ENCODE assay signal across 11 cellular contexts in genomic region chr9:133342083-133342406, GRCh38. TPM values are rescaled to one million over a fixed set of nuclear protein-coding genes. Genes with fewer than 3 reads are reported as not detected.
DNase-seq lines count a peak whose midpoint lies in the region; ATAC-seq and TF ChIP-seq lines count a peak whose summit lies in the region.
"Had no signal": no experiment of that assay in that cellular context is flagged by ENCODE, and none has a peak within 500 bp of the region (broad histone marks: within the 10 kb centered on the region; RNA-seq: fewer than 3 reads in every experiment).

No MANE protein-coding gene starts in this region.

- H3K4me3 ChIP-seq in NB4 (ENCODE audit: low read depth, low read length): no peak overlapping the region
- no peak overlapping the region for H3K4me3 ChIP-seq in osteoblast (ENCODE audit: insufficient read depth, low read length)
- H3K4me3 ChIP-seq in Peyer's patch: no peak overlapping the region
- H3K4me3 ChIP-seq: tibial artery had no signal

- ATAC-seq in GM21515 (IDR thresholded peaks at IDR 0.05; ENCODE audit: unreplicated experiment): no peak

- no peak overlapping the region for H3K27ac Mint-ChIP-seq in activated CD4-positive, alpha-beta T cell treated with anti-CD3 and anti-CD28 coated beads, Interleukin-2, amount 10 ng/mL, durations not matched to agents 24 days and 14 days
- H3K27ac Mint-ChIP-seq in endothelial cell (ENCODE audit: unreplicated experiment): no peak overlapping the region

- no peak overlapping the region for H3K4me2 ChIP-seq in osteoblast (ENCODE audit: insufficient read depth, low read length)

- peak; percentile 60 for DNase-seq in activated CD4-positive, alpha-beta T cell treated with anti-CD3 and anti-CD28 coated beads, Interleukin-2, amount 10 ng/mL, durations not matched to agents 24 days and 14 days
- no peak for DNase-seq in activated CD4-positive, alpha-beta T cell treated with anti-CD3 and anti-CD28 coated beads for 1 hour
- DNase-seq in NB4 (ENCODE audit: low read depth) (no peak), endothelial cell (ENCODE audit: low spot score) (peak; percentile 41), osteoblast (ENCODE audit: insufficient read length, low spot score, missing footprints) (peak; percentile 65), hippocampal formation (lab: John Stamatoyannopoulos, UW) (no peak), Peyer's patch (no peak)
- DNase-seq: activated effector memory CD4-positive, alpha-beta T cell treated with Interleukin-2 at 50 U/mL for 16 hours; NCI-H146 had no signal

- H3K4me3 Mint-ChIP-seq in activated CD4-positive, alpha-beta T cell treated with anti-CD3 and anti-CD28 coated beads, Interleukin-2, amount 10 ng/mL, durations not matched to agents 24 days and 14 days: no peak overlapping the region
- no peak overlapping the region for H3K4me3 Mint-ChIP-seq in endothelial cell (ENCODE audit: unreplicated experiment)

- H3K9me3 ChIP-seq in osteoblast (ENCODE audit: low read depth, low read length): no peaks in the 10 kb centered on the region
- H3K9me3 ChIP-seq in Peyer's patch: no peaks in the 10 kb centered on the region
- H3K9me3 ChIP-seq: tibial artery had no signal

- H3K27ac ChIP-seq in osteoblast (ENCODE audit: low read depth, low read length) (no peak overlapping the region), Peyer's patch (peak overlapping the region in 1 of 4 donors; percentile 69)
- H3K27ac ChIP-seq: tibial artery had no signal

- H3K9me3 Mint-ChIP-seq in activated CD4-positive, alpha-beta T cell treated with anti-CD3 and anti-CD28 coated beads, Interleukin-2, amount 10 ng/mL, durations not matched to agents 24 days and 14 days: no peaks in the 10 kb centered on the region
- H3K9me3 Mint-ChIP-seq in endothelial cell (ENCODE audit: unreplicated experiment): no peaks in the 10 kb centered on the region

- peaks cover 16% of the 10 kb centered on the region for H4K20me1 ChIP-seq in osteoblast (ENCODE audit: insufficient read depth, low read length)

- H3K4me1 Mint-ChIP-seq in activated CD4-positive, alpha-beta T cell treated with anti-CD3 and anti-CD28 coated beads, Interleukin-2, amount 10 ng/mL, durations not matched to agents 24 days and 14 days: peaks cover 20% of the 10 kb centered on the region
- H3K4me1 Mint-ChIP-seq in endothelial cell (ENCODE audit: unreplicated experiment): peaks cover 10% of the 10 kb centered on the region

- H3K4me1 ChIP-seq in osteoblast (ENCODE audit: insufficient read depth, low read length): peaks cover 7% of the 10 kb centered on the region
- peaks cover 0 to 30% (median 11%) of the 10 kb centered on the region in 4 donors for H3K4me1 ChIP-seq in Peyer's patch

- no peaks in the 10 kb centered on the region for H3K27me3 Mint-ChIP-seq in activated CD4-positive, alpha-beta T cell treated with anti-CD3 and anti-CD28 coated beads, Interleukin-2, amount 10 ng/mL, durations not matched to agents 24 days and 14 days
- H3K27me3 Mint-ChIP-seq in endothelial cell (ENCODE audit: unreplicated experiment): peaks cover 8% of the 10 kb centered on the region

- TF ChIP-seq CTCF in NB4 (IDR thresholded peaks at IDR 0.05; ENCODE audit: low read depth, low read length) (peak; percentile 31), endothelial cell (IDR thresholded peaks at IDR 0.05; ENCODE audit: unreplicated experiment) (no peak), osteoblast (IDR thresholded peaks at IDR 0.05; ENCODE audit: extremely low read depth, low read depth, low read length) (peak; percentile 13), Peyer's patch (IDR thresholded peaks at IDR 0.05) (peak in 1 of 6 experiments; percentile 13)

- intact Hi-C loops in activated CD4-positive, alpha-beta T cell treated with anti-CD3 and anti-CD28 coated beads, Interleukin-2, amount 10 ng/mL, durations not matched to agents 24 days and 14 days (cut with micrococcal nuclease): no loop called here

- peaks cover 63% of the 10 kb centered on the region for H3K36me3 ChIP-seq in osteoblast (ENCODE audit: insufficient read depth, low read length)
- H3K36me3 ChIP-seq in Peyer's patch: peaks cover 0 to 58% (median 0%) of the 10 kb centered on the region in 3 donors

- H3K79me2 ChIP-seq in osteoblast (ENCODE audit: insufficient read depth, low read length): peaks cover 22% of the 10 kb centered on the region

- no peak overlapping the region for H2AFZ ChIP-seq in osteoblast (ENCODE audit: low read length)

- H3K27me3 ChIP-seq in osteoblast (ENCODE audit: insufficient read depth, low read length) (no peaks in the 10 kb centered on the region), Peyer's patch (no peaks in the 10 kb centered on the region)
- H3K27me3 ChIP-seq: tibial artery had no signal

- peaks cover 59% of the 10 kb centered on the region for H3K36me3 Mint-ChIP-seq in activated CD4-positive, alpha-beta T cell treated with anti-CD3 and anti-CD28 coated beads, Interleukin-2, amount 10 ng/mL, durations not matched to agents 24 days and 14 days (ENCODE audit: low read depth)
- H3K36me3 Mint-ChIP-seq in endothelial cell (ENCODE audit: low read depth, unreplicated experiment): peaks cover 21% of the 10 kb centered on the region

- TF ChIP-seq POLR2A in NB4 (IDR thresholded peaks at IDR 0.05; ENCODE audit: extremely low read depth, insufficient read length) (no peak), Peyer's patch (IDR thresholded peaks at IDR 0.05) (no peak)

RNA-seq across cellular contexts. Expression of gene MED22, which starts 5.9 kb away (rescaled TPM):
- 39.5 and 45.0 TPM in 2 replicates for total RNA-seq in activated CD4-positive, alpha-beta T cell treated with anti-CD3 and anti-CD28 coated beads, Interleukin-2, amount 10 ng/mL, durations not matched to agents 24 days and 14 days
- total RNA-seq in endothelial cell (ENCODE audit: unreplicated experiment) (32.9 TPM), osteoblast (14.5 and 15.3 TPM in 2 replicates), Peyer's patch (10 to 100 TPM; 23.5 to 42.1 (median 31.2) TPM)

RNA-seq across cellular contexts. Expression of gene RPL7A, which starts 6.0 kb away (rescaled TPM):
- total RNA-seq in activated CD4-positive, alpha-beta T cell treated with anti-CD3 and anti-CD28 coated beads, Interleukin-2, amount 10 ng/mL, durations not matched to agents 24 days and 14 days: 2,650 and 2,658 TPM in 2 replicates
- total RNA-seq in endothelial cell (ENCODE audit: unreplicated experiment) (2,006 TPM), osteoblast (1,638 and 1,763 TPM in 2 replicates), Peyer's patch (1,000 to 10,000 TPM in 1 of 4 donors, 100 to 1,000 TPM in 3; 708 to 1,565 (median 870) TPM)

RNA-seq across cellular contexts. Expression of gene SURF6, which starts 6.1 kb away (rescaled TPM):
- total RNA-seq in activated CD4-positive, alpha-beta T cell treated with anti-CD3 and anti-CD28 coated beads, Interleukin-2, amount 10 ng/mL, durations not matched to agents 24 days and 14 days: 27.4 and 28.8 TPM in 2 replicates
- total RNA-seq in endothelial cell (ENCODE audit: unreplicated experiment) (21.7 TPM), osteoblast (5.9 and 7.6 TPM in 2 replicates), Peyer's patch (10 to 100 TPM; 16.1 to 41.2 (median 26.8) TPM)

RNA-seq across cellular contexts. Expression of gene SURF1, which starts 14.2 kb away (rescaled TPM):
- total RNA-seq in activated CD4-positive, alpha-beta T cell treated with anti-CD3 and anti-CD28 coated beads, Interleukin-2, amount 10 ng/mL, durations not matched to agents 24 days and 14 days: 29.8 and 33.2 TPM in 2 replicates
- total RNA-seq in endothelial cell (ENCODE audit: unreplicated experiment): 36.2 TPM
- total RNA-seq in osteoblast: 21.0 and 24.8 TPM in 2 replicates
- total RNA-seq in Peyer's patch: 10 to 100 TPM; 41.2 to 75.1 (median 53.4) TPM

RNA-seq across cellular contexts. Expression of gene SURF2, which starts 14.3 kb away (rescaled TPM):
- 28.5 and 29.3 TPM in 2 replicates for total RNA-seq in activated CD4-positive, alpha-beta T cell treated with anti-CD3 and anti-CD28 coated beads, Interleukin-2, amount 10 ng/mL, durations not matched to agents 24 days and 14 days
- total RNA-seq in endothelial cell (ENCODE audit: unreplicated experiment) (11.9 TPM), osteoblast (10.3 and 15.2 TPM in 2 replicates), Peyer's patch (10 to 100 TPM in 3 of 4 donors, 1 to 10 TPM in 1; 5.4 to 18.9 (median 15.3) TPM)

Comparison
In these comparisons a context has a peak if more than half of its experiments do, and no peak if none do; other contexts are left out.
1. DNase-seq: peak in activated CD4-positive, alpha-beta T cell treated with anti-CD3 and anti-CD28 coated beads, Interleukin-2, amount 10 ng/mL, durations not matched to agents 24 days and 14 days (single experiment), endothelial cell (single experiment) and osteoblast (single experiment); none in activated CD4-positive, alpha-beta T cell treated with anti-CD3 and anti-CD28 coated beads for 1 hour (single experiment), NB4 (single experiment), hippocampal formation (0 of 2) and Peyer's patch (0 of 3).